1 cellular context compared by ENCODE assay signal in genomic region chr19:54190942-54191670, GRCh38.
TF ChIP-seq lines count a peak whose summit lies in the region.

TSEN34 (plus strand) TSS chr19:54191308; CDS start chr19:54191365, 57 bp downstream.

TF ChIP-seq in HepG2, 621 proteins besides CTCF, POLR2A, EP300 and RAD21 (continued from another document and continues in another):
- TF ChIP-seq ZNF280D (CRISPR knock-in tag; IDR thresholded peaks at IDR 0.05) (no peak), ZNF839 (CRISPR knock-in tag; IDR thresholded peaks at IDR 0.05; ENCODE audit: borderline replicate concordance) (0 out of 2 replicates have a peak, but pooled peaks have one; percentile 37), POGZ (CRISPR knock-in tag; IDR thresholded peaks at IDR 0.05) (no peak), ZFP1 (CRISPR knock-in tag; IDR thresholded peaks at IDR 0.05) (no peak), MLLT10 (CRISPR knock-in tag; IDR thresholded peaks at IDR 0.05) (no peak), ZSCAN30 (CRISPR knock-in tag; IDR thresholded peaks at IDR 0.05) (no peak), ADNP (CRISPR knock-in tag; IDR thresholded peaks at IDR 0.05) (no peak), ZNF230 (CRISPR knock-in tag; IDR thresholded peaks at IDR 0.05) (peak; percentile 26; the same call in 1 of the 2 replicates), CBFB (CRISPR knock-in tag; IDR thresholded peaks at IDR 0.05) (0 out of 2 replicates have a peak, but pooled peaks have one; percentile 10), ATAD3A (CRISPR knock-in tag; IDR thresholded peaks at IDR 0.05) (no peak), CHD2 (IDR thresholded peaks at IDR 0.05; ENCODE audit: low read depth, low read length) (no peak), ZBTB38 (CRISPR knock-in tag; IDR thresholded peaks at IDR 0.05) (peak; percentile 15; the same call in 1 of the 2 replicates), TCF7 (IDR thresholded peaks at IDR 0.05; ENCODE audit: low read depth) (no peak), KDM1A (CRISPR knock-in tag; IDR thresholded peaks at IDR 0.05) (no peak), ARHGAP35 (CRISPR knock-in tag; IDR thresholded peaks at IDR 0.05; ENCODE audit: borderline replicate concordance) (peak; percentile 58), ZNF615 (CRISPR knock-in tag; IDR thresholded peaks at IDR 0.05; ENCODE audit: borderline replicate concordance) (no peak), ZNF275 (CRISPR knock-in tag; IDR thresholded peaks at IDR 0.05; ENCODE audit: borderline replicate concordance) (0 out of 2 replicates have a peak, but pooled peaks have one; percentile 1), GPN1 (CRISPR knock-in tag; IDR thresholded peaks at IDR 0.05; ENCODE audit: borderline replicate concordance) (no peak), MXD1 (CRISPR knock-in tag; IDR thresholded peaks at IDR 0.05) (0 out of 2 replicates have a peak, but pooled peaks have one; percentile 30), ZNF142 (CRISPR knock-in tag; IDR thresholded peaks at IDR 0.05) (no peak), NBN (conservative IDR thresholded peaks at IDR 0.05) (no peak), ZFP90 (CRISPR knock-in tag; IDR thresholded peaks at IDR 0.05; ENCODE audit: borderline replicate concordance) (no peak; the same call in 1 of the 2 replicates), ZNF800 (CRISPR knock-in tag; IDR thresholded peaks at IDR 0.05) (no peak), ZNF687 (CRISPR knock-in tag; IDR thresholded peaks at IDR 0.05) (peak; percentile 67), ZFY (CRISPR knock-in tag; IDR thresholded peaks at IDR 0.05) (peak; percentile 87), MED8 (CRISPR knock-in tag; IDR thresholded peaks at IDR 0.05; ENCODE audit: insufficient replicate concordance) (peak; percentile 59), SIN3A (IDR thresholded peaks at IDR 0.05; ENCODE audit: borderline replicate concordance, low read depth, low read length) (peak; percentile 65; the same call in 1 of the 2 replicates), SRF (IDR thresholded peaks at IDR 0.05; ENCODE audit: low read depth, low read length) (no peak), TBX2 (CRISPR knock-in tag; IDR thresholded peaks at IDR 0.05; ENCODE audit: borderline replicate concordance) (peak; percentile 28; the same call in 1 of the 2 replicates), NR0B2 (CRISPR knock-in tag; IDR thresholded peaks at IDR 0.05) (no peak), ZBTB34 (CRISPR knock-in tag; IDR thresholded peaks at IDR 0.05) (peak; percentile 60), ZNF782 (CRISPR knock-in tag; IDR thresholded peaks at IDR 0.05; ENCODE audit: borderline replicate concordance) (no peak), NFE2 (CRISPR knock-in tag; IDR thresholded peaks at IDR 0.05) (no peak), ZBTB7B (CRISPR knock-in tag; IDR thresholded peaks at IDR 0.05) (peak; percentile 31; the same call in 1 of the 2 replicates), ZFP91 (CRISPR knock-in tag; IDR thresholded peaks at IDR 0.05; ENCODE audit: borderline replicate concordance) (peak; percentile 48; the same call in 1 of the 2 replicates), SALL1 (CRISPR knock-in tag; IDR thresholded peaks at IDR 0.05) (peak; percentile 33; the same call in 1 of the 2 replicates), ERF (CRISPR knock-in tag; IDR thresholded peaks at IDR 0.05) (peak; percentile 56; the same call in 1 of the 2 replicates), MED1 (CRISPR knock-in tag; IDR thresholded peaks at IDR 0.05) (peak; percentile 33), BCL6 (CRISPR knock-in tag; IDR thresholded peaks at IDR 0.05) (no peak), ZNF766 (CRISPR knock-in tag; IDR thresholded peaks at IDR 0.05; ENCODE audit: borderline replicate concordance) (no peak)
